ENCODE assay signal across 10 cellular contexts in the genomic region with DNA sequence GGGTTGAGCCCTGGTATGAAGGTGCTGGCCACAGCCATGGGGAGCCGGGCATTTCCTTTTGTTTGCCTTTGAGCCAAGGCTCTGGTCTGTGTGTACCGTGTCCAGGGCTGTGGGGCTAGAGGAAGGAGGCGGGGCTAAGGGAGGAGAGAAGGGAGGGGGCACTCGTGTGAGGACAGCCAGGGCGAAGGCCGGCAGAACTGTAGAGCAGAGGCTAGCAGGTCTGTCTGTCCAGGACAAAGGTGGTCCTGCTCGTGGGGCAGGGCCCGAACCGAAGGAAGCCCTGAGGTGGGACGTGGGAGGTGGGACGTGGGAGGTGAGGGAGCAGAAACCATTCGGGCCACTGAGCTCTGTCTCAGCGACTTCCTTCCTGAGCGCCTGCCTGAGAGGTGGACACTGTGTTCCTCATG. TPM values are rescaled to one million over a fixed set of nuclear protein-coding genes. Genes with fewer than 3 reads are reported as not detected.
DNase-seq lines count a peak whose midpoint lies in the region; ATAC-seq and TF ChIP-seq lines count a peak whose summit lies in the region.
"Had no signal": no experiment of that assay in that cellular context is flagged by ENCODE, and none has a peak within 500 bp of the region (broad histone marks: within the 10 kb centered on the region; RNA-seq: fewer than 3 reads in every experiment).

No MANE protein-coding gene starts in this region.

- H3K4me1 Mint-ChIP-seq in WTC11 (peaks cover 9% of the 10 kb centered on the region), osteocyte (ENCODE audit: unreplicated experiment) (peaks cover 25% of the 10 kb centered on the region)

- TF ChIP-seq CTCF in WTC11 (IDR thresholded peaks at IDR 0.05): no peak
- no peak for TF ChIP-seq CTCF in osteocyte (IDR thresholded peaks at IDR 0.05)

- intact Hi-C loops in left cardiac atrium (cut with DNase I): loop anchor here in 1 of 2 donors (10.0 kb wide), 1 partner anchor 159 kb away; no protein-coding TSS in a partner anchor

- peak; percentile 88 for ATAC-seq in WTC11
- ATAC-seq in left cardiac atrium: peak; percentile 75 to 77
- ATAC-seq in GM21717 (IDR thresholded peaks at IDR 0.05; ENCODE audit: unreplicated experiment): no peak
- ATAC-seq in HG03520 (IDR thresholded peaks at IDR 0.05; ENCODE audit: unreplicated experiment): no peak
- ATAC-seq: activated T-cell treated with anti-CD3 and anti-CD28 coated beads, Interleukin-2, amount 50 U/mL, for 4 hours had no signal

- peak overlapping the region; percentile 60; the same call in 1 of the 2 replicates for H3K27ac Mint-ChIP-seq in WTC11
- peak overlapping the region; percentile 77 for H3K27ac Mint-ChIP-seq in osteocyte (ENCODE audit: unreplicated experiment)

- H3K9me3 Mint-ChIP-seq in WTC11: no peaks in the 10 kb centered on the region
- no peaks in the 10 kb centered on the region for H3K9me3 Mint-ChIP-seq in osteocyte (ENCODE audit: unreplicated experiment)
- H3K9me3 Mint-ChIP-seq: activated T-cell treated with anti-CD3 and anti-CD28 coated beads, Interleukin-2, amount 50 U/mL, for 4 hours had no signal

- CTCF ChIA-PET in WTC11 (lab: Charles Lee): interaction anchor here (2.3 to 5.0 kb wide), 2 partner anchors 10 to 40 kb away, joined by 9 to 29 read pairs; no protein-coding TSS in a partner anchor

- DNase-seq in Ammon's horn (ENCODE audit: low spot score): peak; percentile 51
- peak; percentile 52 for DNase-seq in WTC11 (ENCODE audit: low spot score)
- DNase-seq in left cardiac atrium: peak; percentile 71
- DNase-seq in osteocyte (ENCODE audit: extremely low spot score, unreplicated experiment): no peak
- DNase-seq in UCSD-AML1 (lab: John Stamatoyannopoulos, UW; ENCODE audit: unreplicated experiment): no peak
- no peak for DNase-seq in activated CD4-positive, alpha-beta T cell treated with anti-CD3 and anti-CD28 coated beads for 4 hours
- DNase-seq: activated T-cell treated with anti-CD3 and anti-CD28 coated beads, Interleukin-2, amount 50 U/mL, for 4 hours; stimulated activated CD4-positive, alpha-beta T cell treated with anti-CD3 and anti-CD28 coated beads, Interleukin-4, amount 100 ng/mL, for 1 hour had no signal

- POLR2A ChIA-PET in WTC11 (lab: Charles Lee): no interaction called here

- no peak overlapping the region for H3K4me3 Mint-ChIP-seq in WTC11
- no peak overlapping the region for H3K4me3 Mint-ChIP-seq in osteocyte (ENCODE audit: unreplicated experiment)
- H3K4me3 Mint-ChIP-seq: activated T-cell treated with anti-CD3 and anti-CD28 coated beads, Interleukin-2, amount 50 U/mL, for 4 hours had no signal

- H3K36me3 Mint-ChIP-seq in WTC11 (no peaks in the 10 kb centered on the region), osteocyte (ENCODE audit: unreplicated experiment) (peaks cover 13% of the 10 kb centered on the region)

- H3K27me3 Mint-ChIP-seq in WTC11 (ENCODE audit: low read depth) (no peaks in the 10 kb centered on the region; the same call in 1 of the 2 replicates), osteocyte (ENCODE audit: unreplicated experiment) (no peaks in the 10 kb centered on the region)

TF ChIP-seq in WTC11, 78 proteins besides CTCF, POLR2A, EP300 and RAD21:
- TF ChIP-seq CREM (CRISPR knock-in tag; IDR thresholded peaks at IDR 0.05) (no peak), MAX (CRISPR knock-in tag; IDR thresholded peaks at IDR 0.05) (no peak), ZNF671 (CRISPR knock-in tag; IDR thresholded peaks at IDR 0.05) (no peak), ZNF416 (CRISPR knock-in tag; IDR thresholded peaks at IDR 0.05) (no peak), ESRRA (CRISPR knock-in tag; IDR thresholded peaks at IDR 0.05; ENCODE audit: borderline replicate concordance) (no peak), ZBTB21 (CRISPR knock-in tag; IDR thresholded peaks at IDR 0.05; ENCODE audit: borderline replicate concordance) (no peak), SOX15 (CRISPR knock-in tag; IDR thresholded peaks at IDR 0.05) (no peak), TEAD4 (CRISPR knock-in tag; IDR thresholded peaks at IDR 0.05) (no peak), SMAD4 (CRISPR knock-in tag; IDR thresholded peaks at IDR 0.05) (no peak), NFE2L1 (CRISPR knock-in tag; IDR thresholded peaks at IDR 0.05) (no peak), HMGXB4 (CRISPR knock-in tag; IDR thresholded peaks at IDR 0.05) (no peak), NR3C1 (CRISPR knock-in tag; conservative IDR thresholded peaks at IDR 0.05; ENCODE audit: low read depth) (no peak), KAT7 (CRISPR knock-in tag; IDR thresholded peaks at IDR 0.05; ENCODE audit: borderline replicate concordance) (no peak), IRF2 (CRISPR knock-in tag; IDR thresholded peaks at IDR 0.05; ENCODE audit: borderline replicate concordance, low read depth) (no peak)
- TF ChIP-seq, protein P1, sequence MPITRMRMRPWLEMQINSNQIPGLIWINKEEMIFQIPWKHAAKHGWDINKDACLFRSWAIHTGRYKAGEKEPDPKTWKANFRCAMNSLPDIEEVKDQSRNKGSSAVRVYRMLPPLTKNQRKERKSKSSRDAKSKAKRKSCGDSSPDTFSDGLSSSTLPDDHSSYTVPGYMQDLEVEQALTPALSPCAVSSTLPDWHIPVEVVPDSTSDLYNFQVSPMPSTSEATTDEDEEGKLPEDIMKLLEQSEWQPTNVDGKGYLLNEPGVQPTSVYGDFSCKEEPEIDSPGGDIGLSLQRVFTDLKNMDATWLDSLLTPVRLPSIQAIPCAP (CRISPR knock-in tag; IDR thresholded peaks at IDR 0.05): no peak
- TF ChIP-seq, protein P2, sequence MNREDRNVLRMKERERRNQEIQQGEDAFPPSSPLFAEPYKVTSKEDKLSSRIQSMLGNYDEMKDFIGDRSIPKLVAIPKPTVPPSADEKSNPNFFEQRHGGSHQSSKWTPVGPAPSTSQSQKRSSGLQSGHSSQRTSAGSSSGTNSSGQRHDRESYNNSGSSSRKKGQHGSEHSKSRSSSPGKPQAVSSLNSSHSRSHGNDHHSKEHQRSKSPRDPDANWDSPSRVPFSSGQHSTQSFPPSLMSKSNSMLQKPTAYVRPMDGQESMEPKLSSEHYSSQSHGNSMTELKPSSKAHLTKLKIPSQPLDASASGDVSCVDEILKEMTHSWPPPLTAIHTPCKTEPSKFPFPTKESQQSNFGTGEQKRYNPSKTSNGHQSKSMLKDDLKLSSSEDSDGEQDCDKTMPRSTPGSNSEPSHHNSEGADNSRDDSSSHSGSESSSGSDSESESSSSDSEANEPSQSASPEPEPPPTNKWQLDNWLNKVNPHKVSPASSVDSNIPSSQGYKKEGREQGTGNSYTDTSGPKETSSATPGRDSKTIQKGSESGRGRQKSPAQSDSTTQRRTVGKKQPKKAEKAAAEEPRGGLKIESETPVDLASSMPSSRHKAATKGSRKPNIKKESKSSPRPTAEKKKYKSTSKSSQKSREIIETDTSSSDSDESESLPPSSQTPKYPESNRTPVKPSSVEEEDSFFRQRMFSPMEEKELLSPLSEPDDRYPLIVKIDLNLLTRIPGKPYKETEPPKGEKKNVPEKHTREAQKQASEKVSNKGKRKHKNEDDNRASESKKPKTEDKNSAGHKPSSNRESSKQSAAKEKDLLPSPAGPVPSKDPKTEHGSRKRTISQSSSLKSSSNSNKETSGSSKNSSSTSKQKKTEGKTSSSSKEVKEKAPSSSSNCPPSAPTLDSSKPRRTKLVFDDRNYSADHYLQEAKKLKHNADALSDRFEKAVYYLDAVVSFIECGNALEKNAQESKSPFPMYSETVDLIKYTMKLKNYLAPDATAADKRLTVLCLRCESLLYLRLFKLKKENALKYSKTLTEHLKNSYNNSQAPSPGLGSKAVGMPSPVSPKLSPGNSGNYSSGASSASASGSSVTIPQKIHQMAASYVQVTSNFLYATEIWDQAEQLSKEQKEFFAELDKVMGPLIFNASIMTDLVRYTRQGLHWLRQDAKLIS (CRISPR knock-in tag; IDR thresholded peaks at IDR 0.05; ENCODE audit: borderline replicate concordance): no peak
- TF ChIP-seq, protein P3, sequence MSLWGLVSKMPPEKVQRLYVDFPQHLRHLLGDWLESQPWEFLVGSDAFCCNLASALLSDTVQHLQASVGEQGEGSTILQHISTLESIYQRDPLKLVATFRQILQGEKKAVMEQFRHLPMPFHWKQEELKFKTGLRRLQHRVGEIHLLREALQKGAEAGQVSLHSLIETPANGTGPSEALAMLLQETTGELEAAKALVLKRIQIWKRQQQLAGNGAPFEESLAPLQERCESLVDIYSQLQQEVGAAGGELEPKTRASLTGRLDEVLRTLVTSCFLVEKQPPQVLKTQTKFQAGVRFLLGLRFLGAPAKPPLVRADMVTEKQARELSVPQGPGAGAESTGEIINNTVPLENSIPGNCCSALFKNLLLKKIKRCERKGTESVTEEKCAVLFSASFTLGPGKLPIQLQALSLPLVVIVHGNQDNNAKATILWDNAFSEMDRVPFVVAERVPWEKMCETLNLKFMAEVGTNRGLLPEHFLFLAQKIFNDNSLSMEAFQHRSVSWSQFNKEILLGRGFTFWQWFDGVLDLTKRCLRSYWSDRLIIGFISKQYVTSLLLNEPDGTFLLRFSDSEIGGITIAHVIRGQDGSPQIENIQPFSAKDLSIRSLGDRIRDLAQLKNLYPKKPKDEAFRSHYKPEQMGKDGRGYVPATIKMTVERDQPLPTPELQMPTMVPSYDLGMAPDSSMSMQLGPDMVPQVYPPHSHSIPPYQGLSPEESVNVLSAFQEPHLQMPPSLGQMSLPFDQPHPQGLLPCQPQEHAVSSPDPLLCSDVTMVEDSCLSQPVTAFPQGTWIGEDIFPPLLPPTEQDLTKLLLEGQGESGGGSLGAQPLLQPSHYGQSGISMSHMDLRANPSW (CRISPR knock-in tag; conservative IDR thresholded peaks at IDR 0.05; ENCODE audit: low read depth): no peak

RNA-seq across cellular contexts. Expression of gene TESK1, which starts 41.3 kb away (rescaled TPM):
- total RNA-seq in WTC11 (2021) (18.9 to 20.4 TPM (median 19.3 TPM) in 3 replicates), left cardiac atrium (10 to 100 TPM; 30.7 to 31.9 TPM), osteocyte (44.4 and 53.5 TPM in 2 replicates)

RNA-seq across cellular contexts. Expression of gene CD72, which starts 54.4 kb away (rescaled TPM):
- total RNA-seq in WTC11 (2021) (2.9 to 4.6 TPM (median 4.5 TPM) in 3 replicates), left cardiac atrium (1 to 10 TPM in 1 of 2 donors, under 1 TPM in 1; 0.97 to 1.6 TPM), osteocyte (0.57 and 0.91 TPM in 2 replicates)

Comparison
In these comparisons a context has a peak if more than half of its experiments do, and no peak if none do; other contexts are left out.
1. DNase-seq: peak in Ammon's horn (single experiment), WTC11 (single experiment) and left cardiac atrium (single experiment); none in osteocyte (single experiment), UCSD-AML1 (single experiment) and activated CD4-positive, alpha-beta T cell treated with anti-CD3 and anti-CD28 coated beads for 4 hours (0 of 2).
2. ATAC-seq: peak in WTC11 (single experiment) and left cardiac atrium (2 of 2); none in GM21717 (single experiment) and HG03520 (single experiment).